In genomic region chr17:9568957-9569588, GRCh38 we compare ENCODE assay signal across 26 cellular contexts. TPM values are rescaled to one million over a fixed set of nuclear protein-coding genes. Genes with fewer than 3 reads are reported as not detected.
"Had no signal": no experiment of that assay in that cellular context is flagged by ENCODE, and none has a peak within 500 bp of the region (broad histone marks: within the 10 kb centered on the region; RNA-seq: fewer than 3 reads in every experiment).

No MANE protein-coding gene starts in this region.

- DNase-seq: cortex of kidney; effector memory CD8-positive, alpha-beta T cell; hypothalamus; immature natural killer cell; left ventricle myocardium superior; lower lobe of right lung; nucleus accumbens; stimulated activated CD4-positive, alpha-beta T cell treated with anti-CD3 and anti-CD28 coated beads, Interleukin-12 subunit alpha, Interleukin-12 subunit beta, amount 100 ng/mL, for 4 hours; stimulated activated CD4-positive, alpha-beta T cell treated with anti-CD3 and anti-CD28 coated beads, Interleukin-1b, Interleukin-23, amount 100 ng/mL, for 48 hours; stimulated activated CD4-positive, alpha-beta T cell treated with anti-CD3 and anti-CD28 coated beads, Interleukin-4, amount 100 ng/mL, for 1 hour; stimulated activated CD8-positive, alpha-beta memory T cell treated with anti-CD3 and anti-CD28 coated beads, Interleukin-4, amount 100 ng/mL, for 48 hours; stimulated activated naive CD4-positive, alpha-beta T cell treated with Interleukin-2 at 50 U/mL for 16 hours; substantia nigra; testis; tibial artery; uterus had no signal

- H3K4me3 ChIP-seq: lower lobe of right lung, neural progenitor cell, prostate gland, right atrium auricular region, smooth muscle cell, testis, tibial artery, uterus had no signal

- H3K36me3 ChIP-seq: neural progenitor cell, prostate gland, uterus had no signal

- H3K27me3 ChIP-seq: neural progenitor cell, right atrium auricular region, testis, tibial artery, uterus had no signal

- H3K27ac Mint-ChIP-seq: effector memory CD8-positive, alpha-beta T cell; immature natural killer cell; nephron; neural progenitor cell; type B pancreatic cell had no signal

- H3K4me1 Mint-ChIP-seq: nephron, neural progenitor cell had no signal

- H3K9me3 Mint-ChIP-seq: effector memory CD8-positive, alpha-beta T cell; immature natural killer cell; nephron; neural progenitor cell; type B pancreatic cell had no signal

- ATAC-seq: effector memory CD8-positive, alpha-beta T cell; left ventricle myocardium superior; lower lobe of right lung; sciatic nerve had no signal

- H3K4me3 Mint-ChIP-seq: effector memory CD8-positive, alpha-beta T cell; immature natural killer cell; nephron; neural progenitor cell; type B pancreatic cell had no signal

- H3K27ac ChIP-seq: lower lobe of right lung, neural progenitor cell, prostate gland, right atrium auricular region, testis, tibial artery, uterus had no signal

- H3K9me3 ChIP-seq: lower lobe of right lung, prostate gland, right atrium auricular region, testis, tibial artery, uterus had no signal

- H3K27me3 Mint-ChIP-seq: effector memory CD8-positive, alpha-beta T cell; type B pancreatic cell had no signal

- H3K4me1 ChIP-seq: neural progenitor cell, prostate gland, right atrium auricular region, uterus had no signal

RNA-seq across cellular contexts. Expression of gene CFAP52, which starts 7.4 kb away (rescaled TPM):
- total RNA-seq: dermis microvascular lymphatic vessel endothelial cell, left ventricle myocardium superior, mononuclear cell, osteocyte, sciatic nerve, smooth muscle cell had no signal
- polyA plus RNA-seq: immature natural killer cell, smooth muscle cell had no signal
